ENCODE assay signal across 13 cellular contexts in genomic region chr9:110767559-110768063, GRCh38.
DNase-seq lines count a peak whose midpoint lies in the region; ATAC-seq and TF ChIP-seq lines count a peak whose summit lies in the region.
"Had no signal": no experiment of that assay in that cellular context is flagged by ENCODE, and none has a peak within 500 bp of the region (broad histone marks: within the 10 kb centered on the region; RNA-seq: fewer than 3 reads in every experiment).

No MANE protein-coding gene starts in this region.

- 61 to 67% methylated on average over 3 to 6 of the region's 6 CpGs for WGBS in transverse colon (ENCODE audit: low coverage in 1 of 2), 2 donors

- TF ChIP-seq EP300 in transverse colon (IDR thresholded peaks at IDR 0.05; ENCODE audit: low read depth): no peak

- H3K4me1 Mint-ChIP-seq in chondrocyte (ENCODE audit: low read depth): peaks cover 9% of the 10 kb centered on the region

- peak; percentile 89 for DNase-seq in MG63
- DNase-seq in fibroblast of gingiva (ENCODE audit: low read depth): peak; percentile 73
- peak; percentile 43 for DNase-seq in medulla oblongata (ENCODE audit: extremely low spot score)
- DNase-seq in transverse colon: peak; percentile 28
- no peak for DNase-seq in SK-N-DZ (ENCODE audit: low spot score)
- no peak for DNase-seq in chondrocyte (ENCODE audit: low spot score)
- DNase-seq: activated CD8-positive, alpha-beta memory T cell treated with anti-CD3 and anti-CD28 coated beads, Interleukin-2, amount 50 U/mL, for 48 hours; CD8-positive, alpha-beta T cell; RPMI8226 had no signal

- peaks cover 0 to 11% (median 0%) of the 10 kb centered on the region in 4 donors for H3K4me1 ChIP-seq in transverse colon
- H3K4me1 ChIP-seq: prostate gland had no signal

- no peak overlapping the region for H3K4me3 ChIP-seq in MG63
- H3K4me3 ChIP-seq in transverse colon: no peak overlapping the region
- H3K4me3 ChIP-seq: prostate gland had no signal

- no peaks in the 10 kb centered on the region; the same call in none of the 2 replicates for H3K36me3 ChIP-seq in MG63
- no peaks in the 10 kb centered on the region for H3K36me3 ChIP-seq in transverse colon
- H3K36me3 ChIP-seq: ascending aorta, prostate gland had no signal

- H3K36me3 Mint-ChIP-seq in chondrocyte (ENCODE audit: low read depth): no peaks in the 10 kb centered on the region
- H3K36me3 Mint-ChIP-seq: CD8-positive, alpha-beta T cell had no signal

- no peak overlapping the region for H3K27ac Mint-ChIP-seq in chondrocyte (ENCODE audit: unreplicated experiment)
- H3K27ac Mint-ChIP-seq: CD8-positive, alpha-beta T cell had no signal

- ATAC-seq in GM19463 (IDR thresholded peaks at IDR 0.05; ENCODE audit: unreplicated experiment) (no peak), GM18909 (IDR thresholded peaks at IDR 0.05; ENCODE audit: poor library complexity, unreplicated experiment) (no peak)
- ATAC-seq: CD8-positive, alpha-beta T cell had no signal

- no peaks in the 10 kb centered on the region for H3K27me3 ChIP-seq in MG63
- H3K27me3 ChIP-seq in transverse colon: no peaks in the 10 kb centered on the region
- H3K27me3 ChIP-seq: ascending aorta had no signal

- H3K9me3 ChIP-seq in MG63: no peaks in the 10 kb centered on the region
- no peaks in the 10 kb centered on the region for H3K9me3 ChIP-seq in transverse colon
- H3K9me3 ChIP-seq: ascending aorta, prostate gland had no signal

- intact Hi-C loops in transverse colon (cut with DNase I; ENCODE audit: low total_unique reads): no loop called here

- peak overlapping the region in 3 of 4 donors; percentile 10 to 42 (median 12) for H3K27ac ChIP-seq in transverse colon
- H3K27ac ChIP-seq: prostate gland had no signal

- in situ Hi-C loops in transverse colon (cut with MboI; ENCODE audit: low pct_ligation_motif_present in 1 of 4, low pct_unique_long_range_greater_than_20kb in 1 of 4, low sequenced_read_pairs in 3 of 4): no loop called here

- H3K4me3 Mint-ChIP-seq in chondrocyte (ENCODE audit: unreplicated experiment): no peak overlapping the region
- H3K4me3 Mint-ChIP-seq: CD8-positive, alpha-beta T cell had no signal

- no peaks in the 10 kb centered on the region for H3K27me3 Mint-ChIP-seq in chondrocyte (ENCODE audit: low read depth)

- TF ChIP-seq CTCF in transverse colon (IDR thresholded peaks at IDR 0.05) (no peak), chondrocyte (IDR thresholded peaks at IDR 0.05) (no peak)

- no peaks in the 10 kb centered on the region for H3K9me3 Mint-ChIP-seq in chondrocyte (ENCODE audit: low read depth)

- no peak for TF ChIP-seq POLR2A in transverse colon (IDR thresholded peaks at IDR 0.05)

Comparison
In these comparisons a context has a peak if more than half of its experiments do, and no peak if none do; other contexts are left out.
1. DNase-seq: peak in MG63 (single experiment), fibroblast of gingiva (single experiment), medulla oblongata (single experiment) and transverse colon (single experiment); none in SK-N-DZ (single experiment) and chondrocyte (single experiment).